Comparison of ENCODE assay signal across 23 cellular contexts in the genomic region with DNA sequence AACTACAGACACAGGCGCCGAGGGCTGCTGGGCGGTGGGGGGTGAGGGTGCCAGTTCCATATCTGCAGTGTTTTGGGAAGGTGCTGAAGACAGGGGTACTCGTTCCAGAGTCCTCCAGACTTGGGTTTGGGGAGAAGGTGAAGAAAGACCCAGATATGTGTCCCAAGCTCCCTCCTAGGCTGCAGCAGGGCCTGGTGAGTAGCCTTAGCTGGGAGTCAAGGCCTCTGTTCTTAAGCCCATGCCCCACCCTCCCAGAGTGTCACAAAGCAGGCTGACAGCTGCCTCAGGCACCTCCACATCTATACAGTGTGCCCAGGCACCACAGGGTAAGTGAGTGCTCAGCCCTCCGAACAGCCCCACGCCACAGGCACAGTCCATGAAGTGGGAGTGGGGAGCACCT. TPM values are rescaled to one million over a fixed set of nuclear protein-coding genes. Genes with fewer than 3 reads are reported as not detected.
A peak's percentile ranks its signal among the peaks of the same experiment; 100 is the strongest.
DNase-seq lines count a peak whose midpoint lies in the region; ATAC-seq, FAIRE-seq and TF ChIP-seq lines count a peak whose summit lies in the region.
"Had no signal": no experiment of that assay in that cellular context is flagged by ENCODE, and none has a peak within 500 bp of the region (broad histone marks: within the 10 kb centered on the region; RNA-seq: fewer than 3 reads in every experiment).

No MANE protein-coding gene starts in this region.

- no peak overlapping the region for H2BK12ac ChIP-seq in trophoblast cell (ENCODE audit: low read length)

- H3K4ac ChIP-seq in trophoblast cell (ENCODE audit: low read depth, low read length) = no peak overlapping the region

- H4K8ac ChIP-seq in trophoblast cell (ENCODE audit: low read depth, low read length) = no peak overlapping the region

- peaks cover 11% of the 10 kb centered on the region for H3K79me2 ChIP-seq in trophoblast cell (ENCODE audit: control insufficient read depth, insufficient read depth, low read length, poor library complexity)

- H3K18ac ChIP-seq in trophoblast cell (ENCODE audit: low read length) = peak overlapping the region; percentile 29

- TF ChIP-seq EP300 in esophagus muscularis mucosa (IDR thresholded peaks at IDR 0.05) = no peak

- H3K36me3 ChIP-seq in right atrium auricular region (peaks cover 18% of the 10 kb centered on the region), heart left ventricle (peaks cover 0 to 8% (median 0%) of the 10 kb centered on the region in 9 donors), esophagus muscularis mucosa (peaks cover 0 to 22% (median 8%) of the 10 kb centered on the region in 4 donors), trophoblast cell (ENCODE audit: control insufficient read depth in 1 of 2, insufficient read depth in 2 of 2, low read length in 2 of 2) (peaks cover 7 to 11% of the 10 kb centered on the region in 2 experiments), small intestine (ENCODE audit: control insufficient read depth in 2 of 2, insufficient read depth in 2 of 2, low read length in 2 of 2) (no peaks in the 10 kb centered on the region)

- H4K91ac ChIP-seq in trophoblast cell (ENCODE audit: low read depth, low read length) = no peak overlapping the region

- H3K4me1 ChIP-seq in right atrium auricular region (peaks cover 0 to 74% of the 10 kb centered on the region in 2 donors), heart left ventricle (peaks cover 13 to 87% (median 76%) of the 10 kb centered on the region in 12 donors), esophagus muscularis mucosa (peaks cover 71 to 81% (median 73%) of the 10 kb centered on the region in 4 donors), trophoblast cell (ENCODE audit: control insufficient read depth in 1 of 2, insufficient read depth in 2 of 2, low read length in 2 of 2) (peaks cover 8 to 19% of the 10 kb centered on the region in 2 experiments), small intestine (ENCODE audit: control insufficient read depth in 2 of 2, insufficient read depth in 1 of 2, low read depth in 1 of 2, low read length in 1 of 2) (peaks cover 0 to 2% of the 10 kb centered on the region in 2 donors)

- no peak overlapping the region for H3K4me2 ChIP-seq in trophoblast cell (ENCODE audit: low read length)
- H3K4me2 ChIP-seq: SK-N-SH had no signal

- H2AK5ac ChIP-seq in trophoblast cell (ENCODE audit: low read length) = no peak overlapping the region

- no peak for FAIRE-seq in small intestine (lab: Jason Lieb, UNC)

- no peak overlapping the region for H2BK5ac ChIP-seq in trophoblast cell (ENCODE audit: low read depth, low read length, poor library complexity)

- no peak for DNase-seq in right atrium auricular region (ENCODE audit: low spot score)
- DNase-seq in heart left ventricle = no peak
- DNase-seq in esophagus muscularis mucosa (ENCODE audit: extremely low spot score) = no peak
- no peak for DNase-seq in trophoblast cell
- no peak for DNase-seq in stimulated activated naive CD8-positive, alpha-beta T cell treated with anti-CD3 and anti-CD28 coated beads, Interleukin-15, Interleukin-2, amounts not matched to agents 100 U/mL and 50 U/mL, for 24 hours
- no peak for DNase-seq in HEK293T (ENCODE audit: extremely low spot score)
- DNase-seq in small intestine = no peak
- DNase-seq in pons (ENCODE audit: low spot score) = no peak
- DNase-seq: activated CD8-positive, alpha-beta T cell treated with anti-CD3 and anti-CD28 coated beads for 36 hours; activated naive CD4-positive, alpha-beta T cell treated with anti-CD3 and anti-CD28 coated beads, Interleukin-2, amount 10 ng/mL, durations not matched to agents 7 days and 5 days; activated T-cell treated with anti-CD3 and anti-CD28 coated beads, Interleukin-2, amount 50 U/mL, for 24 hours; H9; immature natural killer cell; NCI-H1417; NCI-H2107; NCI-H524; RPMI8226; SK-N-SH; stimulated activated CD4-positive, alpha-beta T cell treated with anti-CD3 and anti-CD28 coated beads, Interleukin-4, amount 100 ng/mL, for 1 hour; T1000 had no signal

- H3K79me1 ChIP-seq in trophoblast cell (ENCODE audit: low read length) = peaks cover 15% of the 10 kb centered on the region

- H3K14ac ChIP-seq in trophoblast cell (ENCODE audit: low read length) = no peak overlapping the region

- no peak overlapping the region for H3K23ac ChIP-seq in trophoblast cell (ENCODE audit: low read length)

- peak overlapping the region; percentile 94 to 95 for H3K27ac ChIP-seq in right atrium auricular region
- peak overlapping the region in 6 of 12 donors; percentile 62 to 99 (median 92) for H3K27ac ChIP-seq in heart left ventricle
- H3K27ac ChIP-seq in esophagus muscularis mucosa (replicated peaks in 1 of 4) = peak overlapping the region in 3 of 4 donors; percentile 94 to 97 (median 97)
- no peak overlapping the region for H3K27ac ChIP-seq in trophoblast cell (ENCODE audit: low read depth, low read length)
- H3K27ac ChIP-seq in small intestine (ENCODE audit: low read depth in 1 of 2, low read length in 1 of 2) = no peak overlapping the region
- H3K27ac ChIP-seq: BLaER1, parathyroid adenoma had no signal

- H3K27me3 ChIP-seq in right atrium auricular region (no peaks in the 10 kb centered on the region), heart left ventricle (no peaks in the 10 kb centered on the region), esophagus muscularis mucosa (no peaks in the 10 kb centered on the region), trophoblast cell (ENCODE audit: insufficient read depth, low read length) (no peaks in the 10 kb centered on the region), small intestine (ENCODE audit: control insufficient read depth in 2 of 2, insufficient read depth in 2 of 2, low read length in 2 of 2) (no peaks in the 10 kb centered on the region)
- H3K27me3 ChIP-seq: BLaER1 had no signal

- H2BK120ac ChIP-seq in trophoblast cell (ENCODE audit: insufficient read depth, low read length, poor library complexity) = no peak overlapping the region

- H3K9me3 ChIP-seq in right atrium auricular region (no peaks in the 10 kb centered on the region), heart left ventricle (no peaks in the 10 kb centered on the region), esophagus muscularis mucosa (no peaks in the 10 kb centered on the region), trophoblast cell (ENCODE audit: insufficient read depth, low read depth, low read length) (peaks cover 2% of the 10 kb centered on the region), small intestine (ENCODE audit: control insufficient read depth, low read depth) (no peaks in the 10 kb centered on the region)
- H3K9me3 ChIP-seq: BLaER1, SK-N-SH had no signal

- H2AFZ ChIP-seq in trophoblast cell (ENCODE audit: insufficient read depth, low read length, poor library complexity) = no peak overlapping the region
- H2AFZ ChIP-seq: parathyroid adenoma had no signal

- POLR2A ChIA-PET in HEK293T (lab: Yijun Ruan, JAX) = no interaction called here

- intact Hi-C loops in heart left ventricle (cut with DNase I) = loop anchor here in 1 of 10 donors (5.0 kb wide), 1 partner anchor 42 kb away; no protein-coding TSS in a partner anchor
- intact Hi-C loops in esophagus muscularis mucosa (cut with DNase I) = no loop called here

- ATAC-seq in heart left ventricle = no peak
- ATAC-seq in stimulated activated naive CD8-positive, alpha-beta T cell treated with anti-CD3 and anti-CD28 coated beads, Interleukin-15, Interleukin-2, amounts not matched to agents 100 U/mL and 50 U/mL, for 24 hours = no peak
- ATAC-seq: activated CD4-positive, CD25-positive, alpha-beta regulatory T cell treated with anti-CD3 and anti-CD28 coated beads, Interleukin-2, amount 50 U/mL, for 24 hours; activated CD8-positive, alpha-beta T cell treated with anti-CD3 and anti-CD28 coated beads for 36 hours had no signal

- H3K9ac ChIP-seq in trophoblast cell (ENCODE audit: low read length) = no peak overlapping the region
- H3K9ac ChIP-seq: BLaER1, parathyroid adenoma, SK-N-SH had no signal

- TF ChIP-seq POLR2A in heart left ventricle (IDR thresholded peaks at IDR 0.05) (no peak), esophagus muscularis mucosa (IDR thresholded peaks at IDR 0.05; ENCODE audit: low read depth) (no peak)

- no peak overlapping the region for H3K4me3 ChIP-seq in right atrium auricular region
- H3K4me3 ChIP-seq in heart left ventricle = no peak overlapping the region
- H3K4me3 ChIP-seq in esophagus muscularis mucosa = no peak overlapping the region
- no peak overlapping the region for H3K4me3 ChIP-seq in trophoblast cell (ENCODE audit: low read depth, low read length)
- no peak overlapping the region for H3K4me3 ChIP-seq in small intestine (ENCODE audit: low read depth in 1 of 2, low read length in 2 of 2)
- H3K4me3 ChIP-seq: BLaER1 had no signal

- 44 to 79% (median 76%) methylated on average over 4 to 6 of the region's 6 CpGs for WGBS in heart left ventricle, 4 donors
- 89% methylated on average over 6 of the region's 6 CpGs for WGBS in esophagus muscularis mucosa
- no CpG with 5 or more reads among the region's 6 CpGs for WGBS in trophoblast cell (ENCODE audit: extremely low coverage, insufficient coverage, insufficient read length)
- WGBS in small intestine, 3 donors = 91 to 96% (median 95%) methylated on average over 6 of the region's 6 CpGs

- no peak overlapping the region for H4K12ac ChIP-seq in trophoblast cell (ENCODE audit: low read depth, low read length)

- CTCF ChIA-PET in HEK293T (lab: Yijun Ruan, JAX) = no interaction called here

- TF ChIP-seq CTCF in right atrium auricular region (IDR thresholded peaks at IDR 0.05) (no peak), heart left ventricle (IDR thresholded peaks at IDR 0.05) (no peak), esophagus muscularis mucosa (IDR thresholded peaks at IDR 0.05) (no peak)

TF ChIP-seq in HEK293T, 16 proteins besides CTCF, POLR2A, EP300 and RAD21 (continues in another document):
- TF ChIP-seq ELF4 (IDR thresholded peaks at IDR 0.05) (no peak), FOXK2 (IDR thresholded peaks at IDR 0.05) (no peak), NFRKB (IDR thresholded peaks at IDR 0.05) (no peak), TARDBP (IDR thresholded peaks at IDR 0.05) (no peak), HDGF (IDR thresholded peaks at IDR 0.05; ENCODE audit: borderline replicate concordance) (no peak), SUZ12 (IDR thresholded peaks at IDR 0.05) (no peak), CTBP1 (IDR thresholded peaks at IDR 0.05; ENCODE audit: borderline replicate concordance) (no peak), FOXA1 (IDR thresholded peaks at IDR 0.05) (no peak), LEF1 (IDR thresholded peaks at IDR 0.05; ENCODE audit: borderline replicate concordance) (no peak)

RNA-seq across cellular contexts. Expression of gene NCKAP5L, which starts 4.3 kb away (rescaled TPM):
- total RNA-seq in right atrium auricular region (10 to 100 TPM; 18.6 to 18.7 TPM), heart left ventricle (10 to 100 TPM; 14.1 to 35.0 (median 25.0) TPM), esophagus muscularis mucosa (10 to 100 TPM; 15.0 to 30.5 (median 23.0) TPM)
- polyA plus RNA-seq in heart left ventricle (10 to 100 TPM; 19.4 to 27.7 TPM), small intestine (1 to 10 TPM in 2 of 3 donors, under 1 TPM in 1; 0.45 to 4.7 (median 1.1) TPM)
- polyA plus RNA-seq in trophoblast cell (2013) = 14.2 and 14.8 TPM in 2 replicates

RNA-seq across cellular contexts. Expression of gene BCDIN3D, which starts 19.0 kb away (rescaled TPM):
- total RNA-seq in right atrium auricular region (1 to 10 TPM; 1.8 to 2.0 TPM), heart left ventricle (1 to 10 TPM; 1.7 to 3.9 (median 2.4) TPM), esophagus muscularis mucosa (1 to 10 TPM; 2.2 to 6.2 (median 5.5) TPM)
- polyA plus RNA-seq in heart left ventricle (1 to 10 TPM; 1.6 to 2.2 TPM), small intestine (1 to 10 TPM; 2.4 to 3.8 (median 2.5) TPM)
- polyA plus RNA-seq in trophoblast cell (2013) = 1.9 and 2.1 TPM in 2 replicates

Comparison
In these comparisons a context has a peak if more than half of its experiments do, and no peak if none do; other contexts are left out.
1. H3K27ac ChIP-seq: peak in right atrium auricular region (2 of 2) and esophagus muscularis mucosa (3 of 4); none in trophoblast cell (single experiment) and small intestine (0 of 2).